ENCODE assay signal across 1 cellular context in genomic region chr15:84845631-84846030, GRCh38.
TF ChIP-seq lines count a peak whose summit lies in the region.

No MANE protein-coding gene starts in this region.

TF ChIP-seq in HepG2, 621 proteins besides CTCF, POLR2A, EP300 and RAD21:
- TF ChIP-seq ZMYM3 (CRISPR knock-in tag; IDR thresholded peaks at IDR 0.05), result peak; percentile 85
- peak; percentile 91; the same call in 1 of the 2 replicates for TF ChIP-seq CHD4 (IDR thresholded peaks at IDR 0.05; ENCODE audit: borderline replicate concordance, low read length)
- TF ChIP-seq SOX5 (CRISPR knock-in tag; IDR thresholded peaks at IDR 0.05; ENCODE audit: borderline replicate concordance), result 0 out of 2 replicates have a peak, but pooled peaks have one; percentile 5
- TF ChIP-seq ZNF501 (CRISPR knock-in tag; IDR thresholded peaks at IDR 0.05), result 0 out of 2 replicates have a peak, but pooled peaks have one; percentile 43
- TF ChIP-seq ZMYM4 (CRISPR knock-in tag; IDR thresholded peaks at IDR 0.05), result peak; percentile 26; the same call in 1 of the 2 replicates
- peak; percentile 93 for TF ChIP-seq ZMYM2 (CRISPR knock-in tag; IDR thresholded peaks at IDR 0.05)
- peak; percentile 30; the same call in 1 of the 2 replicates for TF ChIP-seq KDM2A (CRISPR knock-in tag; IDR thresholded peaks at IDR 0.05; ENCODE audit: borderline replicate concordance, low read depth)
- 0 out of 2 replicates have a peak, but pooled peaks have one; percentile 28 for TF ChIP-seq MIXL1 (CRISPR knock-in tag; IDR thresholded peaks at IDR 0.05)
- peak; percentile 66 for TF ChIP-seq SMC3 (IDR thresholded peaks at IDR 0.05; ENCODE audit: low read length)
- TF ChIP-seq STAG1 (CRISPR knock-in tag; IDR thresholded peaks at IDR 0.05), result peak; percentile 77
- TF ChIP-seq SALL1 (CRISPR knock-in tag; IDR thresholded peaks at IDR 0.05), result peak; percentile 46; the same call in 1 of the 2 replicates
- peak; percentile 45 for TF ChIP-seq TEAD3 (CRISPR knock-in tag; optimal IDR thresholded peaks at IDR 0.05; ENCODE audit: borderline replicate concordance)
- TF ChIP-seq ZNF460 (CRISPR knock-in tag; IDR thresholded peaks at IDR 0.05; ENCODE audit: borderline replicate concordance), result peak; percentile 89
- TF ChIP-seq CBX5 (CRISPR knock-in tag; IDR thresholded peaks at IDR 0.05; ENCODE audit: borderline replicate concordance), result 0 out of 2 replicates have a peak, but pooled peaks have one; percentile 12
- peak; percentile 34 for TF ChIP-seq XRCC5 (optimal IDR thresholded peaks at IDR 0.05; ENCODE audit: low read length)
- TF ChIP-seq PRDM10 (CRISPR knock-in tag; IDR thresholded peaks at IDR 0.05; ENCODE audit: low read depth), result 0 out of 2 replicates have a peak, but pooled peaks have one; percentile 29
- TF ChIP-seq POGZ (CRISPR knock-in tag; IDR thresholded peaks at IDR 0.05), result 0 out of 2 replicates have a peak, but pooled peaks have one; percentile 18
- peak; percentile 53; the same call in 1 of the 2 replicates for TF ChIP-seq ADNP (CRISPR knock-in tag; IDR thresholded peaks at IDR 0.05)
- peak; percentile 25; the same call in 1 of the 2 replicates for TF ChIP-seq ZFX (CRISPR knock-in tag; IDR thresholded peaks at IDR 0.05; ENCODE audit: low read depth)
- TF ChIP-seq HDAC1 (CRISPR knock-in tag; IDR thresholded peaks at IDR 0.05), result peak; percentile 33; the same call in 1 of the 2 replicates
- 0 out of 2 replicates have a peak, but pooled peaks have one; percentile 26 for TF ChIP-seq ZNF580 (CRISPR knock-in tag; IDR thresholded peaks at IDR 0.05; ENCODE audit: borderline replicate concordance, low read depth)
- 0 out of 2 replicates have a peak, but pooled peaks have one; percentile 13 for TF ChIP-seq FOXK1 (CRISPR knock-in tag; IDR thresholded peaks at IDR 0.05; ENCODE audit: borderline replicate concordance, low read depth)
- TF ChIP-seq HMGXB4 (CRISPR knock-in tag; IDR thresholded peaks at IDR 0.05; ENCODE audit: borderline replicate concordance in 1 of 2, low read depth in 1 of 2), result peak in 1 of 2 experiments; percentile 44; a peak in 2 of 4 replicates
- peak; percentile 54; the same call in 1 of the 2 replicates for TF ChIP-seq PITX1 (CRISPR knock-in tag; IDR thresholded peaks at IDR 0.05)
